Comparison of ENCODE assay signal across 13 cellular contexts in genomic region chr4:42339935-42340406, GRCh38. TPM values are rescaled to one million over a fixed set of nuclear protein-coding genes. Genes with fewer than 3 reads are reported as not detected.
A peak's percentile ranks its signal among the peaks of the same experiment; 100 is the strongest.
DNase-seq lines count a peak whose midpoint lies in the region; ATAC-seq, FAIRE-seq and TF ChIP-seq lines count a peak whose summit lies in the region.
"Had no signal": no experiment of that assay in that cellular context is flagged by ENCODE, and none has a peak within 500 bp of the region (broad histone marks: within the 10 kb centered on the region; RNA-seq: fewer than 3 reads in every experiment).

No MANE protein-coding gene starts in this region.

- TF ChIP-seq RAD21 in GM12878 (IDR thresholded peaks at IDR 0.05; ENCODE audit: insufficient read depth, low read depth, low read length) = no peak

- H3K36me3 ChIP-seq in GM12878 (ENCODE audit: control insufficient read depth in 2 of 2, insufficient read depth in 2 of 2, low read length in 1 of 2) (no peaks in the 10 kb centered on the region), right atrium auricular region (no peaks in the 10 kb centered on the region), OCI-LY7 (ENCODE audit: insufficient read depth, low read length) (no peaks in the 10 kb centered on the region)
- H3K36me3 ChIP-seq: neutrophil had no signal

- peak overlapping the region; percentile 37 for H2AFZ ChIP-seq in GM12878 (ENCODE audit: control insufficient read depth, low read depth, low read length)
- H2AFZ ChIP-seq in OCI-LY7 (ENCODE audit: low read length) = no peak overlapping the region

- H3K9me3 Mint-ChIP-seq in activated naive CD4-positive, alpha-beta T cell treated with anti-CD3 and anti-CD28 coated beads, Interleukin-2, amount 50 U/mL, for 72 hours = no peaks in the 10 kb centered on the region
- H3K9me3 Mint-ChIP-seq: activated T-cell treated with anti-CD3 and anti-CD28 coated beads, Interleukin-2, amount 50 U/mL, for 24 hours had no signal

- no peaks in the 10 kb centered on the region for H3K36me3 Mint-ChIP-seq in activated naive CD4-positive, alpha-beta T cell treated with anti-CD3 and anti-CD28 coated beads, Interleukin-2, amount 50 U/mL, for 72 hours

- intact Hi-C loops in GM12878 (cut with micrococcal nuclease; ENCODE audit: unreplicated experiment) = loop anchor here (5.0 kb wide), 1 partner anchor 38 kb away; no protein-coding TSS in a partner anchor
- intact Hi-C loops in OCI-LY7 (cut with micrococcal nuclease; ENCODE audit: unreplicated experiment) = no loop called here

- SMC1A ChIA-PET in GM12878 (lab: Charles Lee; ENCODE audit: uncharacterized antibody, unreplicated experiment) = interaction anchor here (0.7 to 1.9 kb wide), 4 partner anchors 9 to 450 kb away, joined by 3 to 7 read pairs (median 4); no protein-coding TSS in a partner anchor

- peaks cover 14% of the 10 kb centered on the region for H3K4me1 ChIP-seq in GM12878 (ENCODE audit: control insufficient read depth, insufficient read depth, low read length)
- H3K4me1 ChIP-seq in right atrium auricular region = peaks cover 0 to 16% of the 10 kb centered on the region in 2 donors
- peaks cover 10% of the 10 kb centered on the region for H3K4me1 ChIP-seq in OCI-LY7 (ENCODE audit: insufficient read depth, low read length, poor library complexity, severe bottlenecking)

- CTCF ChIA-PET in GM12878 (lab: Yijun Ruan, JAX) = interaction anchor here (0.9 to 1.4 kb wide), 4 partner anchors 9 to 180 kb away, joined by 3 to 6 read pairs (median 3); no protein-coding TSS in a partner anchor
- CTCF ChIA-PET in OCI-LY7 (lab: Charles Lee; ENCODE audit: unreplicated experiment) = no interaction called here

- no peak for TF ChIP-seq EP300 in GM12878 (IDR thresholded peaks at IDR 0.05; ENCODE audit: borderline replicate concordance in 1 of 2, control insufficient read depth in 1 of 2, low read depth in 2 of 2, low read length in 2 of 2)

- no peaks in the 10 kb centered on the region for H3K9me3 ChIP-seq in GM12878 (replicated peaks; ENCODE audit: control insufficient read depth, insufficient read depth, low read length)
- no peaks in the 10 kb centered on the region for H3K9me3 ChIP-seq in right atrium auricular region
- no peaks in the 10 kb centered on the region for H3K9me3 ChIP-seq in OCI-LY7 (ENCODE audit: low read length)
- H3K9me3 ChIP-seq: neutrophil had no signal

- TF ChIP-seq CTCF in GM12878 (IDR thresholded peaks at IDR 0.05 in 2 of 3, conservative IDR thresholded peaks at IDR 0.05 in 1 of 3; ENCODE audit: control insufficient read depth in 2 of 3, extremely low read depth in 1 of 3, insufficient read depth in 1 of 3, low read depth in 3 of 3, low read length in 3 of 3) (no peak), right atrium auricular region (IDR thresholded peaks at IDR 0.05) (no peak), OCI-LY7 (conservative IDR thresholded peaks at IDR 0.05; ENCODE audit: low read length) (no peak)

- no TSS peak for BruUV-seq in GM12878 (replicated peaks; lab: Mats Ljungman, UMichigan)
- BruUV-seq in OCI-LY7 (replicated peaks; lab: Mats Ljungman, UMichigan) = no TSS peak

- POLR2A ChIA-PET in GM12878 (lab: Charles Lee) = interaction anchor here (1.3 kb wide), 1 partner anchor 11 kb away, joined by 3 read pairs; no protein-coding TSS in a partner anchor
- POLR2A ChIA-PET in OCI-LY7 (lab: Charles Lee) = interaction anchor here (0.7 to 1.6 kb wide), 2 partner anchors 11 to 180 kb away, joined by 4 to 5 read pairs; no protein-coding TSS in a partner anchor

- H3K27me3 ChIP-seq in GM12878 (replicated peaks in 1 of 2; ENCODE audit: control insufficient read depth in 2 of 2, insufficient read depth in 2 of 2, low read length in 1 of 2) (no peaks in the 10 kb centered on the region; a peak in 1 of 4 replicates), right atrium auricular region (no peaks in the 10 kb centered on the region)

- no peak overlapping the region for H3K4me3 ChIP-seq in GM12878
- H3K4me3 ChIP-seq in right atrium auricular region = no peak overlapping the region
- H3K4me3 ChIP-seq in OCI-LY7 (ENCODE audit: low read depth, low read length, poor library complexity, severe bottlenecking) = no peak overlapping the region

- H3K79me2 ChIP-seq in GM12878 (ENCODE audit: control insufficient read depth, insufficient read depth, low read length) = no peaks in the 10 kb centered on the region
- no peaks in the 10 kb centered on the region for H3K79me2 ChIP-seq in OCI-LY7 (ENCODE audit: insufficient read depth, low read depth, low read length)

- H3K27ac ChIP-seq in GM12878 (ENCODE audit: control insufficient read depth, insufficient read depth) (no peak overlapping the region), right atrium auricular region (peak overlapping the region; percentile 49 to 76), OCI-LY7 (ENCODE audit: low read depth, low read length, poor library complexity, severe bottlenecking) (no peak overlapping the region)
- H3K27ac ChIP-seq: neutrophil had no signal

- no peak for TF ChIP-seq POLR2A in GM12878 (IDR thresholded peaks at IDR 0.05; ENCODE audit: low read depth, low read length)

- H4K20me1 ChIP-seq in GM12878 (ENCODE audit: control insufficient read depth, insufficient read depth) = no peaks in the 10 kb centered on the region
- no peaks in the 10 kb centered on the region for H4K20me1 ChIP-seq in OCI-LY7 (ENCODE audit: insufficient read depth, low read length)

- H3K4me2 ChIP-seq in GM12878 (ENCODE audit: control insufficient read depth, insufficient read depth) = no peak overlapping the region
- H3K4me2 ChIP-seq in OCI-LY7 (ENCODE audit: low read length) = no peak overlapping the region

- in situ Hi-C loops in GM12878 (cut with MboI) = no loop called here

- no peaks in the 10 kb centered on the region for H3K9me2 ChIP-seq in OCI-LY7 (ENCODE audit: insufficient read depth, low read length)

- RAD21 ChIA-PET in GM12878 (lab: Charles Lee; ENCODE audit: unreplicated experiment) = interaction anchor here (1.0 to 1.4 kb wide), 2 partner anchors 11 to 32 kb away, joined by 3 read pairs; no protein-coding TSS in a partner anchor

- no peak for ATAC-seq in GM12878
- no peak for ATAC-seq in activated naive CD4-positive, alpha-beta T cell treated with anti-CD3 and anti-CD28 coated beads, Interleukin-2, amount 50 U/mL, for 72 hours
- ATAC-seq: HCT116 had no signal

- DNase-seq in ELR (ENCODE audit: low read depth) (peak; percentile 40), GM12878 (ENCODE audit: low read depth, low spot score) (no peak), right atrium auricular region (ENCODE audit: low spot score) (peak; percentile 84), non-pigmented ciliary epithelial cell (ENCODE audit: low read depth) (peak; percentile 9), T1000 (lab: John Stamatoyannopoulos, UW) (no peak), OCI-LY7 (ENCODE audit: low spot score) (no peak), DMS53 (lab: John Stamatoyannopoulos, UW) (no peak)
- no peak for DNase-seq in activated naive CD4-positive, alpha-beta T cell treated with anti-CD3 and anti-CD28 coated beads, Interleukin-2, amount 50 U/mL, for 72 hours (ENCODE audit: low spot score in 2 of 2)
- DNase-seq: activated CD4-positive, alpha-beta T cell treated with anti-CD3 and anti-CD28 coated beads for 1 hour; activated T-cell treated with anti-CD3 and anti-CD28 coated beads, Interleukin-2, amount 50 U/mL, for 24 hours; NCI-H1436 treated with DMSO at 0.1 percent for 48 hours had no signal

- no peak for FAIRE-seq in GM12878 (lab: Jason Lieb, UNC)

- WGBS in GM12878 (ENCODE audit: insufficient coverage, insufficient replicate concordance, low lambda C conversion rate, missing lambda C conversion rate) = 22% methylated on average over 7 of the region's 7 CpGs

- H3K9ac ChIP-seq in GM12878 (ENCODE audit: control insufficient read depth, insufficient read depth, low read length) = no peak overlapping the region; the same call in 1 of the 2 replicates

- no peak overlapping the region for H3K27ac Mint-ChIP-seq in activated naive CD4-positive, alpha-beta T cell treated with anti-CD3 and anti-CD28 coated beads, Interleukin-2, amount 50 U/mL, for 72 hours
- H3K27ac Mint-ChIP-seq: activated T-cell treated with anti-CD3 and anti-CD28 coated beads, Interleukin-2, amount 50 U/mL, for 24 hours had no signal

TF ChIP-seq in GM12878, 131 proteins besides CTCF, POLR2A, EP300 and RAD21 (continues in another document):
- TF ChIP-seq POLR2AphosphoS2 (IDR thresholded peaks at IDR 0.05; ENCODE audit: low read depth, low read length) (no peak), GATAD2B (conservative IDR thresholded peaks at IDR 0.05; ENCODE audit: low read depth) (no peak), ZSCAN29 (IDR thresholded peaks at IDR 0.05) (no peak)

RNA-seq across cellular contexts. Expression of gene SHISA3, which starts 57.3 kb away (rescaled TPM):
- 0.19 TPM in 1 of 2 replicates, not detected in the other for total RNA-seq in GM12878 (2013; cell fraction: nucleolus; rRNA removed)
- total RNA-seq in GM12878 (2014; rRNA removed) (4.4 and 4.9 TPM in 2 replicates), GM12878 (2014; rRNA removed; fragmentation: Illumina TruSeq; extraction: Trizol) (3.9 TPM in 2 replicates), GM12878 (2021) (6.3 and 6.6 TPM in 2 replicates), right atrium auricular region (10 to 100 TPM; 14.5 to 15.5 TPM), OCI-LY7 (2022) (0.37 and 0.38 TPM in 2 replicates)
- polyA plus RNA-seq in GM12878 (2011; ENCODE audit: low read depth) = 1.4 TPM
- polyA plus RNA-seq in GM12878 (2011; rRNA removed) (0.03 TPM in 1 of 2 replicates, not detected in the other), GM12878 (2014; fragmentation: Illumina TruSeq; extraction: Trizol) (3.7 and 4.1 TPM in 2 replicates), GM12878 (2014; fragmentation: Nextera tagmentation; extraction: Ambion mirVana) (1 to 10 TPM; 1.9 to 4.6 TPM), GM12878 (2014; rRNA removed) (5.5 and 7.2 TPM in 2 replicates), GM12878 (2016; fragmentation: Nextera tagmentation; extraction: Ambion mirVana) (1 to 10 TPM; 3.9 to 4.9 TPM)
- 0.04 TPM in 1 of 2 replicates, not detected in the other for polyA plus RNA-seq in GM12878 (2011; cell fraction: cytosol; rRNA removed)
- not detected in 2 replicates for polyA plus RNA-seq in GM12878 (2011; cell fraction: nucleus; rRNA removed)
- 3.8 and 3.9 TPM in 2 replicates for polyA plus RNA-seq in GM12878 (2012)
- not detected in 2 replicates for polyA minus RNA-seq in GM12878 (2011; rRNA and poly(A)+ RNA removed)
- polyA minus RNA-seq in GM12878 (2011; cell fraction: cytosol; rRNA and poly(A)+ RNA removed) = not detected in 2 replicates
- polyA minus RNA-seq in GM12878 (2011; cell fraction: nucleus; rRNA and poly(A)+ RNA removed) = not detected in 2 replicates
- total RNA-seq in activated naive CD4-positive, alpha-beta T cell treated with anti-CD3 and anti-CD28 coated beads, Interleukin-2, amount 50 U/mL, for 72 hours = not detected
- total RNA-seq in OCI-LY7 (2014; rRNA removed; shearing (Covaris generic)) = not detected in 2 replicates

Comparison
In these comparisons a context has a peak if more than half of its experiments do, and no peak if none do; other contexts are left out.
1. DNase-seq: peak in ELR (single experiment), right atrium auricular region (single experiment) and non-pigmented ciliary epithelial cell (single experiment); none in GM12878 (single experiment), T1000 (single experiment), activated naive CD4-positive, alpha-beta T cell treated with anti-CD3 and anti-CD28 coated beads, Interleukin-2, amount 50 U/mL, for 72 hours (0 of 2), OCI-LY7 (single experiment) and DMS53 (single experiment).
2. H3K27ac ChIP-seq: peak in right atrium auricular region (2 of 2); none in GM12878 (single experiment) and OCI-LY7 (single experiment).